Comparison of ENCODE assay signal across 1 cellular context in genomic region chr19:54181894-54182293, GRCh38. TPM values are rescaled to one million over a fixed set of nuclear protein-coding genes. Genes with fewer than 3 reads are reported as not detected.
"Had no signal": no experiment of that assay in that cellular context is flagged by ENCODE, and none has a peak within 500 bp of the region (broad histone marks: within the 10 kb centered on the region; RNA-seq: fewer than 3 reads in every experiment).

No MANE protein-coding gene starts in this region.

RNA-seq across cellular contexts. Expression of gene TMC4, which starts 8.9 kb away (rescaled TPM):
- total RNA-seq: lung microvascular endothelial cell had no signal
